8 cellular contexts compared by ENCODE assay signal in the genomic region with DNA sequence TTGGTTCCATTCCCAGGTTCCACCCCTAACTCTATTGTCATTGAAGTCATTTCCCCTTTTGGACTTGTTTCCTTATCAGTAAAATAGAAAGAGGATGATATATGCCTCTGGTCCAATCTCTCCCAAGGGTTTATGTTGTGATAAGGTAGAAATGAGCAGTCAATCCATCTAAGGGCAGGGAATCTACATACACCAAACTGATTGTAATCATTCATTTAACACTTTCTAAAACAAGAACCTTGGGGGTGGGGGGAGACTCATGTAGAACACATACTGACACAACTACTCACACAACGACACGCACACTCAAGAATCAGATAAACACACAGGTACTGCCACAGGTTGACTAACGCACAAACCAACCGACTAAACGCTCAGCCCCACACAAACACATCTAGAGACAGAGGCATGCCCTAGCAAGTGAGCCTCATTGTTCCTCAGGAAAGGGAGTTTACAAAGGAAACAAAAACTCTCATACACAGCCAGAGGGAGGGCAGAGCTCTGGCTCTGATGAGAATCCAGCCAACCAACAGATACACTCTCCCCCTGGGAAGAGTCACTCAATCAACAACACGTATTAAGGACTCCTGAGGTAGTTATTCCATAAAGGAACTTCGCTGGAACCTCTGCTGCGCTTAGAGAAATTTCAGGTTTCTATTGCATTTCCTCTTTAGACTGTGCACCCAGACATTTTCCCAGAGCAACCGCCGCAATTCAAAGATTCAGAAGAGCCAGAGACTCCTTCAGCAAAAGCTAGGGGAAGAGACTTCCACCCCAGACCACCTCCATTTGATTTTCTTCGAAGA. TPM values are rescaled to one million over a fixed set of nuclear protein-coding genes. Genes with fewer than 3 reads are reported as not detected.
DNase-seq lines count a peak whose midpoint lies in the region; ATAC-seq, FAIRE-seq and TF ChIP-seq lines count a peak whose summit lies in the region.

No MANE protein-coding gene starts in this region.

- H3K36me3 ChIP-seq in ACC112 (ENCODE audit: insufficient read depth, low read length): no peaks in the 10 kb centered on the region
- H3K36me3 ChIP-seq in PC-9 (ENCODE audit: low read depth): no peaks in the 10 kb centered on the region

- H3K79me2 ChIP-seq in ACC112 (ENCODE audit: control insufficient read depth, insufficient read depth, low read length, unreplicated experiment) (no peaks in the 10 kb centered on the region), PC-9 (ENCODE audit: low read depth) (peaks cover 61% of the 10 kb centered on the region)

- DNase-seq in GM19239 (ENCODE audit: insufficient read length, low spot score) (no peak), PC-9 (no peak), epithelial cell of esophagus (ENCODE audit: low read depth) (peak; percentile 94), HuH-7.5 (ENCODE audit: low spot score) (no peak)
- no peak for DNase-seq in stimulated activated CD4-positive, alpha-beta T cell treated with anti-CD3 and anti-CD28 coated beads, Interleukin-4, amount 100 ng/mL, for 24 hours

- FAIRE-seq in GM19239 (lab: Jason Lieb, UNC): peak; percentile 56

- H3K4me3 ChIP-seq in ACC112 (ENCODE audit: low read depth, low read length): peak overlapping the region; percentile 78
- H3K4me3 ChIP-seq in PC-9: peak overlapping the region; percentile 93
- H3K4me3 ChIP-seq in epithelial cell of esophagus (ENCODE audit: low read length): peak overlapping the region; percentile 98

- ATAC-seq in GM19452 (IDR thresholded peaks at IDR 0.05; ENCODE audit: unreplicated experiment): no peak

- no peak for TF ChIP-seq CTCF in PC-9 (conservative IDR thresholded peaks at IDR 0.05)
- TF ChIP-seq CTCF in epithelial cell of esophagus (IDR thresholded peaks at IDR 0.05; ENCODE audit: insufficient read depth, low read depth, low read length, missing control alignments): no peak
- TF ChIP-seq CTCF in nephron (IDR thresholded peaks at IDR 0.05; ENCODE audit: unreplicated experiment in 3 of 3): no peak

- no TSS peak for BruUV-seq in PC-9 (replicated peaks; lab: Mats Ljungman, UMichigan)

- H4K20me1 ChIP-seq in PC-9 (ENCODE audit: insufficient read depth): peaks cover 28% of the 10 kb centered on the region

- H3K4me1 ChIP-seq in ACC112 (ENCODE audit: control insufficient read depth, insufficient read depth, low read length, unreplicated experiment): peaks cover 10% of the 10 kb centered on the region
- peaks cover 63% of the 10 kb centered on the region for H3K4me1 ChIP-seq in PC-9 (replicated peaks; ENCODE audit: insufficient read depth)

- no peaks in the 10 kb centered on the region for H3K36me3 Mint-ChIP-seq in nephron (ENCODE audit: low read depth)

- H3K27ac Mint-ChIP-seq in nephron: peak overlapping the region; percentile 9 to 94 (median 81)

- peaks cover 56% of the 10 kb centered on the region for H3K27me3 Mint-ChIP-seq in nephron (ENCODE audit: low read depth)

- H3F3A ChIP-seq in PC-9 (ENCODE audit: insufficient read depth, low read depth): peaks cover 52% of the 10 kb centered on the region

- CTCF ChIA-PET in PC-9 (lab: Charles Lee): interaction anchor here (0.6 to 1.3 kb wide), 4 partner anchors 18 to 239 kb away, joined by 3 to 6 read pairs (median 4); partner anchors contain the start of genes NECTIN4 and TSTD1

- peak overlapping the region; percentile 93 for H3K4me2 ChIP-seq in PC-9

- no peak overlapping the region for H3K27ac ChIP-seq in ACC112 (ENCODE audit: low read depth, low read length)
- H3K27ac ChIP-seq in PC-9: peak overlapping the region; percentile 97

- POLR2A ChIA-PET in PC-9 (lab: Charles Lee; ENCODE audit: unreplicated experiment): interaction anchor here (0.6 to 1.9 kb wide), 5 partner anchors 19 to 917 kb away, joined by 3 to 8 read pairs (median 4); partner anchors contain the start of genes TSTD1 and USF1

- peaks cover 15% of the 10 kb centered on the region for H3K4me1 Mint-ChIP-seq in nephron

- peak overlapping the region; percentile 54 for H2AFZ ChIP-seq in ACC112 (ENCODE audit: low read length, unreplicated experiment)
- no peak overlapping the region for H2AFZ ChIP-seq in PC-9

- H3K9me2 ChIP-seq in PC-9 (ENCODE audit: insufficient read depth): no peaks in the 10 kb centered on the region

- peak overlapping the region; percentile 85 to 89 (median 89) for H3K4me3 Mint-ChIP-seq in nephron

- H3K9me3 ChIP-seq in PC-9 (ENCODE audit: insufficient read depth, low read depth): no peaks in the 10 kb centered on the region

- H3K9me3 Mint-ChIP-seq in nephron: no peaks in the 10 kb centered on the region

- intact Hi-C loops in PC-9 (cut with micrococcal nuclease; ENCODE audit: unreplicated experiment): loop anchor here (2.0 kb wide), 2 partner anchors 19 to 23 kb away; partner anchors contain the start of gene TSTD1

- H3K27me3 ChIP-seq in ACC112 (ENCODE audit: insufficient read depth, low read length) (no peaks in the 10 kb centered on the region), PC-9 (ENCODE audit: insufficient read depth, low read depth) (no peaks in the 10 kb centered on the region)

RNA-seq across cellular contexts. Expression of gene F11R, which starts 1.0 kb away (rescaled TPM):
- 99.9 and 117 TPM in 2 replicates for total RNA-seq in PC-9 (2021)

RNA-seq across cellular contexts. Expression of gene TSTD1, which starts 18.8 kb away (rescaled TPM):
- total RNA-seq in PC-9 (2021): 51.4 and 70.8 TPM in 2 replicates

RNA-seq across cellular contexts. Expression of gene USF1, which starts 25.8 kb away (rescaled TPM):
- 34.8 and 43.2 TPM in 2 replicates for total RNA-seq in PC-9 (2021)

RNA-seq across cellular contexts. Expression of gene ARHGAP30, which starts 49.7 kb away (rescaled TPM):
- 0.46 and 0.65 TPM in 2 replicates for total RNA-seq in PC-9 (2021)
